15 cellular contexts compared by ENCODE assay signal in the genomic region with DNA sequence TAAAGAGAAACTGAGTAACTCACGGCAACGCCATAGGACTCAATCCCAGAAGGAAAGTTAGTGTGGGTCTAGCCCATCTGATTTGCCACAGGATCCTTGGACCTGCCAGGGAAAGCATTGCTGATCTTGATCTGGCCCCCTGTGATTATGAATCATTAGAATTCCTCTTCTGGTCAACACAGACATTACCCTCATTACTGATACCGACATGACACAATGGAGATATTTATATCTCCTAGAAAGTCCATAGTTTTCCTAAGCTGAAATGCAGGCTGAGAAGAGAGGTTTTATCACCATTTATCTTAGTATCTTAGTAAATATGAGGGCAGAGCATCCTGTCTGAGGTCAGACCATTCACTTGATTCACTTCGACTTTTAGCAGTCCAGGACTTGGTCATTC.
A peak's percentile ranks its signal among the peaks of the same experiment; 100 is the strongest.
DNase-seq lines count a peak whose midpoint lies in the region; ATAC-seq and TF ChIP-seq lines count a peak whose summit lies in the region.
"Had no signal": no experiment of that assay in that cellular context is flagged by ENCODE, and none has a peak within 500 bp of the region (broad histone marks: within the 10 kb centered on the region; RNA-seq: fewer than 3 reads in every experiment).

No MANE protein-coding gene starts in this region.

- DNase-seq in HFFc6 (peak; percentile 5), amniotic epithelial cell (ENCODE audit: low read depth) (peak; percentile 29), mesendoderm (peak; percentile 21), lower leg skin (ENCODE audit: low spot score in 2 of 2) (no peak), RKO (ENCODE audit: low spot score) (no peak), NAMALWA (ENCODE audit: low spot score) (no peak), psoas muscle (no peak)
- DNase-seq: CD8-positive, alpha-beta T cell; COR-L47; DMS153; DMS79 treated with DMSO at 0.1 percent for 48 hours; GM23248; H7; IMR-90 had no signal

- no peak for ATAC-seq in psoas muscle
- ATAC-seq: CD8-positive, alpha-beta T cell had no signal

- no peak overlapping the region for H3K56ac ChIP-seq in mesendoderm (ENCODE audit: low read length)

- H4K8ac ChIP-seq in mesendoderm (ENCODE audit: low read depth, low read length): no peak overlapping the region

- no peak overlapping the region for H2AK5ac ChIP-seq in mesendoderm (ENCODE audit: low read length)

- no CpG with 5 or more reads among the region's 4 CpGs for WGBS in mesendoderm (ENCODE audit: extremely low coverage, insufficient coverage, low lambda C conversion rate)
- WGBS in lower leg skin, 2 donors: 83 to 85% methylated on average over 4 of the region's 4 CpGs
- 80 to 85% (median 82%) methylated on average over 4 of the region's 4 CpGs for WGBS in psoas muscle, 3 donors

- no peak overlapping the region for H3K27ac Mint-ChIP-seq in HFFc6
- H3K27ac Mint-ChIP-seq: CD14-positive monocyte; CD8-positive, alpha-beta T cell had no signal

- H3K9me3 ChIP-seq in psoas muscle: no peaks in the 10 kb centered on the region

- H3K27me3 ChIP-seq in mesendoderm (ENCODE audit: insufficient read depth, low read length, poor library complexity) (no peaks in the 10 kb centered on the region), psoas muscle (ENCODE audit: insufficient read depth in 3 of 3, low read length in 2 of 3) (no peaks in the 10 kb centered on the region)

- H2BK120ac ChIP-seq in mesendoderm (ENCODE audit: low read depth, low read length): no peak overlapping the region

- H2BK5ac ChIP-seq in mesendoderm (ENCODE audit: low read length): no peak overlapping the region

- no peaks in the 10 kb centered on the region for H3K4me1 ChIP-seq in mesendoderm (ENCODE audit: control insufficient read depth, low read depth, low read length)
- H3K4me1 ChIP-seq in psoas muscle: no peaks in the 10 kb centered on the region

- H2BK15ac ChIP-seq in mesendoderm (replicated peaks; ENCODE audit: low read depth): no peak overlapping the region

- H3K36me3 Mint-ChIP-seq in HFFc6 (ENCODE audit: low read depth): no peaks in the 10 kb centered on the region
- H3K36me3 Mint-ChIP-seq: CD14-positive monocyte; CD8-positive, alpha-beta T cell had no signal

- peaks cover 16% of the 10 kb centered on the region for H3K4me1 Mint-ChIP-seq in HFFc6 (ENCODE audit: low read depth)
- H3K4me1 Mint-ChIP-seq: CD14-positive monocyte had no signal

- H3K23ac ChIP-seq in mesendoderm (ENCODE audit: low read length): no peak overlapping the region

- peaks cover 4% of the 10 kb centered on the region; the same call in 1 of the 2 replicates for H3K27me3 Mint-ChIP-seq in HFFc6 (ENCODE audit: insufficient read depth)

- H3K4me2 ChIP-seq in mesendoderm (ENCODE audit: low read length): no peak overlapping the region

- no peaks in the 10 kb centered on the region for H3K9me3 Mint-ChIP-seq in HFFc6
- H3K9me3 Mint-ChIP-seq: CD8-positive, alpha-beta T cell had no signal

- H3K79me2 ChIP-seq in mesendoderm (ENCODE audit: control insufficient read depth, insufficient read depth, low read length): no peaks in the 10 kb centered on the region

- H3K4ac ChIP-seq in mesendoderm (ENCODE audit: low read depth, low read length): no peak overlapping the region

- no peak overlapping the region for H3K4me3 ChIP-seq in mesendoderm (ENCODE audit: low read length)
- no peak overlapping the region for H3K4me3 ChIP-seq in lower leg skin (ENCODE audit: low read depth, poor library complexity, severe bottlenecking)
- H3K4me3 ChIP-seq in psoas muscle: no peak overlapping the region
- H3K4me3 ChIP-seq: GM23248 had no signal

- H3K4me3 Mint-ChIP-seq in HFFc6: no peak overlapping the region
- H3K4me3 Mint-ChIP-seq: CD14-positive monocyte; CD8-positive, alpha-beta T cell had no signal

- intact Hi-C loops in lower leg skin (cut with DNase I; ENCODE audit: low total_unique reads) (no loop called here), psoas muscle (cut with DNase I) (no loop called here)

- no peak for TF ChIP-seq CTCF in HFFc6 (IDR thresholded peaks at IDR 0.05)
- no peak for TF ChIP-seq CTCF in lower leg skin (IDR thresholded peaks at IDR 0.05)
- TF ChIP-seq CTCF in psoas muscle (IDR thresholded peaks at IDR 0.05): no peak

- H3K27ac ChIP-seq in mesendoderm (ENCODE audit: low read depth, low read length) (no peak overlapping the region), psoas muscle (no peak overlapping the region)
- H3K27ac ChIP-seq: GM23248 had no signal

- TF ChIP-seq POLR2A in lower leg skin (IDR thresholded peaks at IDR 0.05): no peak

- H3K9ac ChIP-seq in mesendoderm (ENCODE audit: low read length): no peak overlapping the region
- H3K9ac ChIP-seq: GM23248 had no signal

- H4K5ac ChIP-seq in mesendoderm (ENCODE audit: low read length): no peak overlapping the region

- H3K36me3 ChIP-seq in mesendoderm (ENCODE audit: control insufficient read depth, insufficient read depth, low read length) (no peaks in the 10 kb centered on the region), psoas muscle (ENCODE audit: insufficient read depth in 1 of 2, low read depth in 1 of 2) (no peaks in the 10 kb centered on the region)

- H3K79me1 ChIP-seq in mesendoderm (ENCODE audit: low read length): no peaks in the 10 kb centered on the region

- no peak overlapping the region for H3K18ac ChIP-seq in mesendoderm (ENCODE audit: low read length)

Comparison
In these comparisons a context has a peak if more than half of its experiments do, and no peak if none do; other contexts are left out.
1. DNase-seq: peak in HFFc6 (single experiment), amniotic epithelial cell (single experiment) and mesendoderm (single experiment); none in lower leg skin (0 of 2), RKO (single experiment), NAMALWA (single experiment) and psoas muscle (0 of 2).